ENCODE assay signal across 1 cellular context in genomic region chr7:80659120-80660055, GRCh38.
TF ChIP-seq lines count a peak whose summit lies in the region.

No MANE protein-coding gene starts in this region.

TF ChIP-seq in SK-N-SH, 30 proteins besides CTCF, POLR2A, EP300 and RAD21 (continued from another document):
- TF ChIP-seq REST (IDR thresholded peaks at IDR 0.05; ENCODE audit: low read depth, low read length) = no peak
